In the genomic region with DNA sequence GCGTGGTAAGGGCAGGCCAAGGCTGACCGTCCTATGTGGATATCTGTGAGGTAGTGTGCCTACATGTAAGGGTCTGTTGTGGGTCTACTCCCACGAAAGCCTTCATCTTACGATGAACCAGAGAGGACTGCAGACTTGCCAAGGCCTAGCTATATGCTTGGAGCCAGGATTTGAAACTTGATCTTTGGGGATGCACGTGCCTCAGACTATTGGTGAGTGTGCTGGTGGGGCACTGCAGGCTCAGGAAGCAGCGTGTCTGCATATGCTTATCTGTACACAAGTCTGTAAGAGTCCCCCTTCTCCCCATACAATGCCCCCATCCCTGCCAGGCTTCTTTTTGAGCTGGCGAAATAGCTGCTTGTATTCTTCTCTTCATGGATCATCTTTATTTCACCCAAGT, we compare ENCODE assay signal across 17 cellular contexts. TPM values are rescaled to one million over a fixed set of nuclear protein-coding genes. Genes with fewer than 3 reads are reported as not detected.
DNase-seq lines count a peak whose midpoint lies in the region; ATAC-seq and TF ChIP-seq lines count a peak whose summit lies in the region.
"Had no signal": no experiment of that assay in that cellular context is flagged by ENCODE, and none has a peak within 500 bp of the region (broad histone marks: within the 10 kb centered on the region; RNA-seq: fewer than 3 reads in every experiment).

No MANE protein-coding gene starts in this region.

- peak overlapping the region; percentile 100 for H3K27ac Mint-ChIP-seq in activated CD8-positive, alpha-beta T cell treated with anti-CD3 and anti-CD28 coated beads, Interleukin-2, amount 10 ng/mL, durations not matched to agents 7 days and 5 days
- H3K27ac Mint-ChIP-seq: endodermal cell had no signal

- TF ChIP-seq CTCF in heart right ventricle (IDR thresholded peaks at IDR 0.05): no peak

- peak overlapping the region; percentile 2 to 100 (median 64) for H3K27ac ChIP-seq in heart right ventricle
- peak overlapping the region; percentile 98 for H3K27ac ChIP-seq in thymus (ENCODE audit: low read depth)
- H3K27ac ChIP-seq: foreskin keratinocyte, ovary had no signal

- H3K9me3 ChIP-seq in heart right ventricle: no peaks in the 10 kb centered on the region
- no peaks in the 10 kb centered on the region for H3K9me3 ChIP-seq in thymus (ENCODE audit: control insufficient read depth)
- H3K9me3 ChIP-seq: breast epithelium, ovary had no signal

- H3K27me3 ChIP-seq in heart right ventricle (no peaks in the 10 kb centered on the region), thymus (ENCODE audit: control insufficient read depth, insufficient read depth) (no peaks in the 10 kb centered on the region)
- H3K27me3 ChIP-seq: breast epithelium, foreskin keratinocyte, ovary had no signal

- WGBS in heart right ventricle, 2 donors: 73 to 74% methylated on average over 7 of the region's 7 CpGs
- WGBS in thymus: 88% methylated on average over 7 of the region's 7 CpGs

- DNase-seq in heart right ventricle (no peak), left cardiac atrium (no peak), iris pigment epithelial cell (ENCODE audit: low read depth) (peak; percentile 61), NAMALWA (ENCODE audit: low spot score) (no peak), NCI-H226 (no peak)
- DNase-seq in activated CD8-positive, alpha-beta T cell treated with anti-CD3 and anti-CD28 coated beads, Interleukin-2, amount 10 ng/mL, durations not matched to agents 7 days and 5 days: no peak
- DNase-seq: endodermal cell, foreskin keratinocyte, GOT3, midbrain, NCI-H510A, OCI-M1, ovary had no signal

- intact Hi-C loops in heart right ventricle (cut with DNase I) (no loop called here), left cardiac atrium (cut with DNase I) (no loop called here)

- CTCF ChIA-PET in activated CD8-positive, alpha-beta T cell treated with anti-CD3 and anti-CD28 coated beads, Interleukin-2, amount 10 ng/mL, durations not matched to agents 7 days and 5 days (lab: Charles Lee): interaction anchor here (0.7 to 13.3 kb wide), 7 partner anchors 15 to 189 kb away, joined by 3 to 347 read pairs (median 3); partner anchors contain the start of gene PLCG1

- H3K4me3 ChIP-seq in heart right ventricle (no peak overlapping the region), thymus (ENCODE audit: low read length) (no peak overlapping the region)
- H3K4me3 ChIP-seq: breast epithelium, ovary had no signal

- peaks cover 82% of the 10 kb centered on the region for H3K36me3 Mint-ChIP-seq in activated CD8-positive, alpha-beta T cell treated with anti-CD3 and anti-CD28 coated beads, Interleukin-2, amount 10 ng/mL, durations not matched to agents 7 days and 5 days (ENCODE audit: low read depth)

- peaks cover 42 to 100% (median 96%) of the 10 kb centered on the region in 9 donors for H3K4me1 ChIP-seq in heart right ventricle
- H3K4me1 ChIP-seq in thymus (ENCODE audit: control insufficient read depth, insufficient read depth, low read length): peaks cover 81% of the 10 kb centered on the region

- POLR2A ChIA-PET in activated CD8-positive, alpha-beta T cell treated with anti-CD3 and anti-CD28 coated beads, Interleukin-2, amount 10 ng/mL, durations not matched to agents 7 days and 5 days (lab: Charles Lee): interaction anchor here (12.6 kb wide), 1 partner anchor 15 kb away, joined by 343 read pairs; the partner anchor contains the start of gene PLCG1

- ATAC-seq in heart right ventricle (no peak), left cardiac atrium (no peak), GM21786 (IDR thresholded peaks at IDR 0.05; ENCODE audit: unreplicated experiment) (no peak)
- no peak for ATAC-seq in activated CD8-positive, alpha-beta T cell treated with anti-CD3 and anti-CD28 coated beads, Interleukin-2, amount 10 ng/mL, durations not matched to agents 7 days and 5 days
- ATAC-seq: foreskin keratinocyte, SK-N-SH treated with all-trans-retinoic acid at 6 μM for 48 hours had no signal

- no peaks in the 10 kb centered on the region for H3K9me3 Mint-ChIP-seq in activated CD8-positive, alpha-beta T cell treated with anti-CD3 and anti-CD28 coated beads, Interleukin-2, amount 10 ng/mL, durations not matched to agents 7 days and 5 days (ENCODE audit: insufficient read depth)
- H3K9me3 Mint-ChIP-seq: endodermal cell had no signal

- peak overlapping the region; percentile 89 for H3K4me3 Mint-ChIP-seq in activated CD8-positive, alpha-beta T cell treated with anti-CD3 and anti-CD28 coated beads, Interleukin-2, amount 10 ng/mL, durations not matched to agents 7 days and 5 days
- H3K4me3 Mint-ChIP-seq: endodermal cell had no signal

- H3K36me3 ChIP-seq in heart right ventricle (peaks cover 0 to 13% (median 7%) of the 10 kb centered on the region in 9 donors), thymus (ENCODE audit: control insufficient read depth, insufficient read depth) (peaks cover 9% of the 10 kb centered on the region)
- H3K36me3 ChIP-seq: breast epithelium, ovary had no signal

- H3K4me1 Mint-ChIP-seq in activated CD8-positive, alpha-beta T cell treated with anti-CD3 and anti-CD28 coated beads, Interleukin-2, amount 10 ng/mL, durations not matched to agents 7 days and 5 days (ENCODE audit: low read depth): peaks cover 96% of the 10 kb centered on the region

- H3K27me3 Mint-ChIP-seq in activated CD8-positive, alpha-beta T cell treated with anti-CD3 and anti-CD28 coated beads, Interleukin-2, amount 10 ng/mL, durations not matched to agents 7 days and 5 days (ENCODE audit: low read depth): no peaks in the 10 kb centered on the region

RNA-seq across cellular contexts. Expression of gene PLCG1, which starts 17.9 kb away (rescaled TPM):
- 10 to 100 TPM; 36.6 to 63.6 (median 47.9) TPM for total RNA-seq in heart right ventricle
- polyA plus RNA-seq in heart right ventricle: 10 to 100 TPM; 38.8 to 81.7 TPM
- 10 to 100 TPM; 40.0 to 64.8 TPM for total RNA-seq in left cardiac atrium
- 100 to 1,000 TPM; 395 to 406 TPM for total RNA-seq in activated CD8-positive, alpha-beta T cell treated with anti-CD3 and anti-CD28 coated beads, Interleukin-2, amount 10 ng/mL, durations not matched to agents 7 days and 5 days
- polyA plus RNA-seq in thymus: 126 TPM

Comparison
In these comparisons a context has a peak if more than half of its experiments do, and no peak if none do; other contexts are left out.
1. RNA of gene PLCG1, which starts 17.9 kb away (total RNA-seq): 395 to 406 TPM in activated CD8-positive, alpha-beta T cell treated with anti-CD3 and anti-CD28 coated beads, Interleukin-2, amount 10 ng/mL, durations not matched to agents 7 days and 5 days; 40.0 to 64.8 TPM in left cardiac atrium and 36.6 to 63.6 TPM in heart right ventricle; every median in the first group is over 4 times any median in the second.